10 cellular contexts compared by ENCODE assay signal in genomic region chr10:78035437-78035836, GRCh38. TPM values are rescaled to one million over a fixed set of nuclear protein-coding genes. Genes with fewer than 3 reads are reported as not detected.
DNase-seq lines count a peak whose midpoint lies in the region; ATAC-seq and TF ChIP-seq lines count a peak whose summit lies in the region.
"Had no signal": no experiment of that assay in that cellular context is flagged by ENCODE, and none has a peak within 500 bp of the region (broad histone marks: within the 10 kb centered on the region; RNA-seq: fewer than 3 reads in every experiment).

No MANE protein-coding gene starts in this region.

- peaks cover 34 to 53% of the 10 kb centered on the region in 2 donors for H3K4me1 Mint-ChIP-seq in effector memory CD8-positive, alpha-beta T cell (ENCODE audit: low read depth in 2 of 2)

- H3K79me2 ChIP-seq in OCI-LY1 (ENCODE audit: insufficient read depth, low read length): peaks cover 20% of the 10 kb centered on the region
- peaks cover 62% of the 10 kb centered on the region for H3K79me2 ChIP-seq in osteoblast (ENCODE audit: insufficient read depth, low read length)

- H3K9me3 Mint-ChIP-seq in effector memory CD8-positive, alpha-beta T cell: no peaks in the 10 kb centered on the region

- H3K4me3 Mint-ChIP-seq in effector memory CD8-positive, alpha-beta T cell: peak overlapping the region; percentile 1 to 80

- intact Hi-C loops in uterus (cut with DNase I; ENCODE audit: low total_unique reads): no loop called here

- peaks cover 72% of the 10 kb centered on the region for H3K36me3 Mint-ChIP-seq in effector memory CD8-positive, alpha-beta T cell (ENCODE audit: insufficient read depth)

- no peak for TF ChIP-seq POLR2A in uterus (IDR thresholded peaks at IDR 0.05)

- H4K20me1 ChIP-seq in OCI-LY1 (ENCODE audit: insufficient read depth, low read length): peaks cover 2% of the 10 kb centered on the region; the same call in 1 of the 2 replicates
- H4K20me1 ChIP-seq in osteoblast (ENCODE audit: insufficient read depth, low read length): peaks cover 61% of the 10 kb centered on the region

- ATAC-seq in effector memory CD8-positive, alpha-beta T cell (replicated peaks): no peak
- ATAC-seq in GM18861 (IDR thresholded peaks at IDR 0.05; ENCODE audit: unreplicated experiment): no peak

- no peaks in the 10 kb centered on the region for H3K27me3 ChIP-seq in OCI-LY1 (ENCODE audit: insufficient read depth, low read length)
- no peaks in the 10 kb centered on the region for H3K27me3 ChIP-seq in osteoblast (ENCODE audit: insufficient read depth, low read length)
- no peaks in the 10 kb centered on the region for H3K27me3 ChIP-seq in uterus

- TF ChIP-seq CTCF in OCI-LY1 (IDR thresholded peaks at IDR 0.05; ENCODE audit: low read length) (no peak), osteoblast (IDR thresholded peaks at IDR 0.05; ENCODE audit: extremely low read depth, low read depth, low read length) (no peak), uterus (IDR thresholded peaks at IDR 0.05) (no peak)

- DNase-seq in effector memory CD8-positive, alpha-beta T cell: no peak
- no peak for DNase-seq in osteoblast (ENCODE audit: insufficient read length, low spot score, missing footprints)
- no peak for DNase-seq in HUDEP-2 (lab: John Stamatoyannopoulos, UW; ENCODE audit: unreplicated experiment in 76 of 76)
- no peak for DNase-seq in uterus
- DNase-seq in NCI-H226: no peak
- DNase-seq: effector CD8-positive, alpha-beta T cell; midbrain had no signal

- H3K4me2 ChIP-seq in OCI-LY1 (ENCODE audit: low read length): peak overlapping the region; percentile 69
- peak overlapping the region; percentile 95 for H3K4me2 ChIP-seq in osteoblast (ENCODE audit: insufficient read depth, low read length)

- H3K36me3 ChIP-seq in OCI-LY1 (ENCODE audit: insufficient read depth, low read length): peaks cover 63% of the 10 kb centered on the region
- peaks cover 54% of the 10 kb centered on the region for H3K36me3 ChIP-seq in osteoblast (ENCODE audit: insufficient read depth, low read length)
- no peaks in the 10 kb centered on the region for H3K36me3 ChIP-seq in uterus

- H3K27ac ChIP-seq in OCI-LY1 (ENCODE audit: low read depth, low read length, poor library complexity, severe bottlenecking) (no peak overlapping the region), osteoblast (ENCODE audit: low read depth, low read length) (peak overlapping the region; percentile 71), uterus (peak overlapping the region in 1 of 2 donors; percentile 13)

- no peaks in the 10 kb centered on the region for H3K9me2 ChIP-seq in OCI-LY1 (ENCODE audit: low read depth, low read length)

- peak overlapping the region; percentile 38 to 75 for H3K27ac Mint-ChIP-seq in effector memory CD8-positive, alpha-beta T cell

- no peaks in the 10 kb centered on the region; the same call in 1 of the 2 replicates for H3F3A ChIP-seq in OCI-LY1 (ENCODE audit: insufficient read depth, low read length)

- peak overlapping the region; percentile 82; the same call in 1 of the 2 replicates for H3K9ac ChIP-seq in OCI-LY1 (ENCODE audit: low read length)

- H3K4me3 ChIP-seq in GM08714 (ENCODE audit: low read length) (peak overlapping the region; percentile 96), OCI-LY1 (ENCODE audit: low read depth, low read length, poor library complexity, severe bottlenecking) (peak overlapping the region; percentile 89), osteoblast (ENCODE audit: insufficient read depth, low read length) (peak overlapping the region; percentile 98), uterus (no peak overlapping the region)

- H3K9me3 ChIP-seq in OCI-LY1 (ENCODE audit: low read length): no peaks in the 10 kb centered on the region
- H3K9me3 ChIP-seq in osteoblast (ENCODE audit: low read depth, low read length): no peaks in the 10 kb centered on the region
- H3K9me3 ChIP-seq in uterus: no peaks in the 10 kb centered on the region

- H3K4me1 ChIP-seq in OCI-LY1 (ENCODE audit: insufficient read depth, low read length, severe bottlenecking) (peaks cover 33% of the 10 kb centered on the region), osteoblast (ENCODE audit: insufficient read depth, low read length) (peaks cover 42% of the 10 kb centered on the region), uterus (peaks cover 13% of the 10 kb centered on the region in 2 donors)

- no peaks in the 10 kb centered on the region for H3K27me3 Mint-ChIP-seq in effector memory CD8-positive, alpha-beta T cell

- H2AFZ ChIP-seq in OCI-LY1 (ENCODE audit: low read length) (no peak overlapping the region), osteoblast (ENCODE audit: low read length) (no peak overlapping the region)

RNA-seq across cellular contexts. Expression of gene RPS24, which starts 1.8 kb away (rescaled TPM):
- 1,685 and 1,757 TPM in 2 replicates for total RNA-seq in osteoblast
- 1,000 to 10,000 TPM; 1,764 to 3,381 (median 2,593) TPM for total RNA-seq in uterus

RNA-seq across cellular contexts. Expression of gene POLR3A, which starts 6.1 kb away (rescaled TPM):
- total RNA-seq in osteoblast (11.9 and 16.2 TPM in 2 replicates), uterus (10 to 100 TPM in 2 of 4 donors, 1 to 10 TPM in 2; 10.0 to 19.4 (median 14.6) TPM)

Comparison
In these comparisons a context has a peak if more than half of its experiments do, and no peak if none do; other contexts are left out.
1. H3K4me3 ChIP-seq: peak in GM08714 (single experiment), OCI-LY1 (single experiment) and osteoblast (single experiment); none in uterus (0 of 2).